Comparison of ENCODE assay signal across 14 cellular contexts in genomic region chr6:35185302-35185681, GRCh38. TPM values are rescaled to one million over a fixed set of nuclear protein-coding genes. Genes with fewer than 3 reads are reported as not detected.
DNase-seq lines count a peak whose midpoint lies in the region; ATAC-seq and TF ChIP-seq lines count a peak whose summit lies in the region.
"Had no signal": no experiment of that assay in that cellular context is flagged by ENCODE, and none has a peak within 500 bp of the region (broad histone marks: within the 10 kb centered on the region; RNA-seq: fewer than 3 reads in every experiment).

No MANE protein-coding gene starts in this region.

- TF ChIP-seq CTCF in RWPE2 (IDR thresholded peaks at IDR 0.05; ENCODE audit: poor library complexity, severe bottlenecking): no peak
- no peak for TF ChIP-seq CTCF in fibroblast of villous mesenchyme (IDR thresholded peaks at IDR 0.05; ENCODE audit: insufficient read depth, low read depth, low read length)

- H3K4me3 ChIP-seq in RWPE2 (ENCODE audit: severe bottlenecking) (no peak overlapping the region), fibroblast of villous mesenchyme (ENCODE audit: low read depth, low read length) (no peak overlapping the region)

- no peaks in the 10 kb centered on the region for H3K36me3 ChIP-seq in RWPE2 (ENCODE audit: low read depth)

- H3K4me1 ChIP-seq in RWPE2 (ENCODE audit: insufficient read depth, poor library complexity, severe bottlenecking): peaks cover 27% of the 10 kb centered on the region

- H3K27me3 ChIP-seq in RWPE2 (ENCODE audit: insufficient read depth, poor library complexity, severe bottlenecking): no peaks in the 10 kb centered on the region

- DNase-seq in D341Med (ENCODE audit: low spot score): peak; percentile 58
- no peak for DNase-seq in RWPE2 (ENCODE audit: low spot score)
- peak; percentile 42 for DNase-seq in fibroblast of villous mesenchyme (ENCODE audit: low read depth)
- DNase-seq in myocyte (ENCODE audit: low read depth): peak; percentile 53
- no peak for DNase-seq in SW480 (ENCODE audit: low spot score)
- DNase-seq in mucosa of gallbladder (ENCODE audit: low spot score): no peak
- no peak for DNase-seq in NCI-H748 (lab: John Stamatoyannopoulos, UW; ENCODE audit: unreplicated experiment)
- DNase-seq: activated CD8-positive, alpha-beta T cell treated with anti-CD3 and anti-CD28 coated beads for 36 hours; activated naive CD8-positive, alpha-beta T cell treated with anti-CD3 and anti-CD28 coated beads, Interleukin-2, amount 10 ng/mL, durations not matched to agents 7 days and 5 days; GOT3; NCI-H510A had no signal

- peak; percentile 81 for ATAC-seq in RWPE2 (ENCODE audit: low read depth)
- no peak for ATAC-seq in GM21367 (IDR thresholded peaks at IDR 0.05; ENCODE audit: unreplicated experiment)
- ATAC-seq: activated CD8-positive, alpha-beta T cell treated with anti-CD3 and anti-CD28 coated beads for 36 hours had no signal

- H3K27ac ChIP-seq in RWPE2 (ENCODE audit: poor library complexity, severe bottlenecking): peak overlapping the region; percentile 42

- H3K9me3 ChIP-seq in RWPE2 (ENCODE audit: severe bottlenecking): no peaks in the 10 kb centered on the region

RNA-seq across cellular contexts. Expression of gene SCUBE3, which starts 28.5 kb away (rescaled TPM):
- total RNA-seq in fibroblast of villous mesenchyme (10.0 and 26.8 TPM in 2 replicates), myocyte (under 0.01 and 0.03 TPM in 2 replicates), mucosa of gallbladder (0.37 TPM)
- 0.28 TPM for polyA plus RNA-seq in myocyte (2012)
- total RNA-seq: activated CD8-positive, alpha-beta T cell treated with anti-CD3 and anti-CD28 coated beads for 36 hours had no signal

RNA-seq across cellular contexts. Expression of gene TCP11, which starts 44.2 kb away (rescaled TPM):
- 0.32 TPM in 1 of 2 replicates, not detected in the other for total RNA-seq in fibroblast of villous mesenchyme
- total RNA-seq in myocyte: not detected in 2 replicates
- polyA plus RNA-seq in myocyte (2012): 0.10 TPM
- total RNA-seq in mucosa of gallbladder: not detected
- total RNA-seq: activated CD8-positive, alpha-beta T cell treated with anti-CD3 and anti-CD28 coated beads for 36 hours; activated naive CD8-positive, alpha-beta T cell treated with anti-CD3 and anti-CD28 coated beads, Interleukin-2, amount 10 ng/mL, durations not matched to agents 7 days and 5 days; omental fat pad; subcutaneous adipose tissue had no signal

Comparison
In these comparisons a context has a peak if more than half of its experiments do, and no peak if none do; other contexts are left out.
1. DNase-seq: peak in D341Med (single experiment), fibroblast of villous mesenchyme (single experiment) and myocyte (single experiment); none in RWPE2 (single experiment), SW480 (single experiment), mucosa of gallbladder (single experiment) and NCI-H748 (single experiment).